ENCODE assay signal across 29 cellular contexts in genomic region chr4:166257276-166257675, GRCh38.
"Had no signal": no experiment of that assay in that cellular context is flagged by ENCODE, and none has a peak within 500 bp of the region (broad histone marks: within the 10 kb centered on the region; RNA-seq: fewer than 3 reads in every experiment).

No MANE protein-coding gene starts in this region.

- H3K4me3 ChIP-seq: neural progenitor cell, ovary, prostate gland, right atrium auricular region, right lobe of liver, sigmoid colon, stomach, thoracic aorta, thyroid gland, tibial nerve, upper lobe of right lung, uterus had no signal

- H3K27ac ChIP-seq: neural progenitor cell, ovary, parathyroid adenoma, prostate gland, right atrium auricular region, right lobe of liver, sigmoid colon, stomach, thoracic aorta, thyroid gland, tibial nerve, upper lobe of right lung, uterus had no signal

- ATAC-seq: naive thymus-derived CD4-positive, alpha-beta T cell; natural killer cell; right lobe of liver; stimulated activated effector memory CD8-positive, alpha-beta T cell treated with anti-CD3 and anti-CD28 coated beads, Interleukin-12 subunit alpha, Interleukin-12 subunit beta, amount 100 ng/mL, for 72 hours; upper lobe of right lung had no signal

- DNase-seq: naive thymus-derived CD4-positive, alpha-beta T cell; natural killer cell; occipital lobe; ovary; posterior cingulate gyrus; retina; right lobe of liver; sigmoid colon; small intestine; stimulated activated CD4-positive, alpha-beta T cell treated with anti-CD3 and anti-CD28 coated beads, Interleukin-15, amount 100 ng/mL, for 24 hours; stimulated activated CD4-positive, alpha-beta T cell treated with anti-CD3 and anti-CD28 coated beads, Interleukin-2, amount 100 ng/mL, for 24 hours; stimulated activated CD4-positive, alpha-beta T cell treated with anti-CD3 and anti-CD28 coated beads, Interleukin-2, amount 100 ng/mL, for 48 hours; stimulated activated CD4-positive, alpha-beta T cell treated with anti-CD3 and anti-CD28 coated beads, Interleukin-4, amount 100 ng/mL, for 24 hours; stimulated activated naive B cell treated with anti-CD40 and anti-IgM and Interleukin-4, amounts not matched to agents 10 μg/mL and 1 μg/mL and 100 μg/mL, for 72 hours; stimulated activated naive CD4-positive, alpha-beta T cell treated with Interleukin-2 at 50 U/mL for 16 hours; stomach; thyroid gland; upper lobe of right lung; uterus had no signal

- H3K36me3 Mint-ChIP-seq: naive thymus-derived CD4-positive, alpha-beta T cell; natural killer cell; neural progenitor cell; stimulated activated effector memory CD8-positive, alpha-beta T cell treated with anti-CD3 and anti-CD28 coated beads, Interleukin-12 subunit alpha, Interleukin-12 subunit beta, amount 100 ng/mL, for 72 hours; stimulated activated naive B cell treated with anti-CD40 and anti-IgM and Interleukin-4, amounts not matched to agents 10 μg/mL and 1 μg/mL and 100 μg/mL, for 72 hours; type B pancreatic cell had no signal

- H3K4me1 ChIP-seq: neural progenitor cell, parathyroid adenoma, prostate gland, right atrium auricular region, right lobe of liver, sigmoid colon, stomach, thyroid gland, tibial nerve, upper lobe of right lung, uterus had no signal

- H3K9me3 ChIP-seq: ovary, prostate gland, right atrium auricular region, right lobe of liver, sigmoid colon, stomach, thoracic aorta, thyroid gland, tibial nerve, upper lobe of right lung, uterus had no signal

- H3K9me3 Mint-ChIP-seq: nephron; neural progenitor cell; stimulated activated naive B cell treated with anti-CD40 and anti-IgM and Interleukin-4, amounts not matched to agents 10 μg/mL and 1 μg/mL and 100 μg/mL, for 72 hours; type B pancreatic cell had no signal

- H3K4me3 Mint-ChIP-seq: naive thymus-derived CD4-positive, alpha-beta T cell; natural killer cell; nephron; neural progenitor cell; stimulated activated effector memory CD8-positive, alpha-beta T cell treated with anti-CD3 and anti-CD28 coated beads, Interleukin-12 subunit alpha, Interleukin-12 subunit beta, amount 100 ng/mL, for 72 hours; stimulated activated naive B cell treated with anti-CD40 and anti-IgM and Interleukin-4, amounts not matched to agents 10 μg/mL and 1 μg/mL and 100 μg/mL, for 72 hours; stimulated activated naive CD8-positive, alpha-beta T cell treated with anti-CD3 and anti-CD28 coated beads, Interleukin-15, Interleukin-2, amounts not matched to agents 100 ng/mL and 50 ng/mL, for 24 hours; type B pancreatic cell had no signal

- H3K27me3 ChIP-seq: neural progenitor cell, ovary, right atrium auricular region, right lobe of liver, sigmoid colon, stomach, thyroid gland, tibial nerve, upper lobe of right lung, uterus had no signal

- H3K4me1 Mint-ChIP-seq: naive thymus-derived CD4-positive, alpha-beta T cell; natural killer cell; nephron; neural progenitor cell; stimulated activated effector memory CD8-positive, alpha-beta T cell treated with anti-CD3 and anti-CD28 coated beads, Interleukin-12 subunit alpha, Interleukin-12 subunit beta, amount 100 ng/mL, for 72 hours; stimulated activated naive B cell treated with anti-CD40 and anti-IgM and Interleukin-4, amounts not matched to agents 10 μg/mL and 1 μg/mL and 100 μg/mL, for 72 hours had no signal

- H3K27ac Mint-ChIP-seq: naive thymus-derived CD4-positive, alpha-beta T cell; natural killer cell; nephron; neural progenitor cell; stimulated activated effector memory CD8-positive, alpha-beta T cell treated with anti-CD3 and anti-CD28 coated beads, Interleukin-12 subunit alpha, Interleukin-12 subunit beta, amount 100 ng/mL, for 72 hours; stimulated activated naive B cell treated with anti-CD40 and anti-IgM and Interleukin-4, amounts not matched to agents 10 μg/mL and 1 μg/mL and 100 μg/mL, for 72 hours; stimulated activated naive CD8-positive, alpha-beta T cell treated with anti-CD3 and anti-CD28 coated beads, Interleukin-15, Interleukin-2, amounts not matched to agents 100 ng/mL and 50 ng/mL, for 24 hours; type B pancreatic cell had no signal

- H3K27me3 Mint-ChIP-seq: naive thymus-derived CD4-positive, alpha-beta T cell; stimulated activated naive B cell treated with anti-CD40 and anti-IgM and Interleukin-4, amounts not matched to agents 10 μg/mL and 1 μg/mL and 100 μg/mL, for 72 hours; stimulated activated naive CD8-positive, alpha-beta T cell treated with anti-CD3 and anti-CD28 coated beads, Interleukin-15, Interleukin-2, amounts not matched to agents 100 ng/mL and 50 ng/mL, for 24 hours; type B pancreatic cell had no signal
